Comparison of ENCODE assay signal across 9 cellular contexts in the genomic region with DNA sequence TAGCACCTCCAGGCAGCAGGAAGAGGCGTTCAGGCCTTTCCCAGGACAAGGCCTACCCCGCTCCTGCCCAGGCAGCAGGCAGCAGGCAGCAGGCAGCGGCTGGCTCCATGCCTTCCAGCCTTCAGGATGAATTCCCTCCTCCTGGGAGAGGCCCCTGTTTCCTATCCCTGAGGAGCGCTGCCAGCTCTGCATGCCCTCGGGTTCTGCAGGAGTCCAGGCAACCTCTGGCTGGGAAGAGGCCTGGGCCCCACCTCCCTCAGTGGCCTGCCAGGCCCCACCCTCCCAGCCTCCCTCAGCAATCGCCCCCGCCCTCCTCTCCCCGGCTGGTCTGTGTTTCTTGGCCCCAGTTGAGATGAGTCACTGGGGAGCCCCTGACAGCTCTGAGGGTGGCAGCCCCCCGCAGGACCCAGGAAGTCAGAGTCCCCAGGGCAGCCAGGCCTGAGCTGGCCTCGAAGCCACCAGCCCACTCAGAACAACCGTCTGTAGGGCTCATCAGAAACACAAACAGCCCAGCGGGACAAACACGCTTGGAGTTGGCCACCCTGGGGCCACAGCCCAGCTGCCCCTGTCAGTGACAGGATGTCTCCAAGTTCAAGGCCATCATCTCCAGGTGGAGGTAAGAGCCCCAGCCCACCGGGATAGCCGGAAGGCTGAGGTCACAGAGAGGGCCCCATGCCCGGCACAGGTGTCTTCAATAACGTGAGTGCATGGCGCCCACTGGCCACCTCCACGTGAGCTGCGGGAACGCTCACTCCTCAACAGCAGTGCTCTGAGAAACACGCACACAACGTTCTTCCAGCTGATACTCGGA. TPM values are rescaled to one million over a fixed set of nuclear protein-coding genes. Genes with fewer than 3 reads are reported as not detected.
DNase-seq lines count a peak whose midpoint lies in the region; ATAC-seq and TF ChIP-seq lines count a peak whose summit lies in the region.
"Had no signal": no experiment of that assay in that cellular context is flagged by ENCODE, and none has a peak within 500 bp of the region (broad histone marks: within the 10 kb centered on the region; RNA-seq: fewer than 3 reads in every experiment).

No MANE protein-coding gene starts in this region.

- POLR2A ChIA-PET in MCF 10A (lab: Yijun Ruan, JAX) = interaction anchor here (0.6 to 1.9 kb wide), 12 partner anchors 14 to 1242 kb away, joined by 3 to 5 read pairs (median 3); a partner anchor contains a TSS

- peaks cover 42% of the 10 kb centered on the region for H3K4me1 Mint-ChIP-seq in MCF 10A (ENCODE audit: insufficient read depth, unreplicated experiment)
- H3K4me1 Mint-ChIP-seq: CD4-positive, CD25-positive, alpha-beta regulatory T cell had no signal

- peaks cover 5% of the 10 kb centered on the region for H3K36me3 Mint-ChIP-seq in MCF 10A (ENCODE audit: insufficient read depth, unreplicated experiment)
- H3K36me3 Mint-ChIP-seq: CD4-positive, CD25-positive, alpha-beta regulatory T cell had no signal

- DNase-seq in SHP77 (lab: John Stamatoyannopoulos, UW) = peak; percentile 40 to 67
- DNase-seq in SHP77 treated with DMSO at 0.1 percent for 48 hours (lab: John Stamatoyannopoulos, UW) = no peak
- peak; percentile 98 for DNase-seq in MCF 10A (ENCODE audit: unreplicated experiment)
- DNase-seq in left lung = peak in 1 of 2 donors; percentile 59
- DNase-seq in upper lobe of right lung = no peak
- no peak for DNase-seq in activated gamma-delta T cell (lab: John Stamatoyannopoulos, UW)
- DNase-seq: CD4-positive, CD25-positive, alpha-beta regulatory T cell had no signal

- no peak overlapping the region for H3K4me3 ChIP-seq in left lung
- H3K4me3 ChIP-seq in upper lobe of right lung = no peak overlapping the region

- BruUV-seq in MCF 10A (replicated peaks; lab: Mats Ljungman, UMichigan) = no TSS peak

- no peak for TF ChIP-seq CTCF in MCF 10A (IDR thresholded peaks at IDR 0.05; ENCODE audit: unreplicated experiment)
- TF ChIP-seq CTCF in left lung (IDR thresholded peaks at IDR 0.05) = no peak
- no peak for TF ChIP-seq CTCF in upper lobe of right lung (IDR thresholded peaks at IDR 0.05)

- peaks cover 4 to 9% of the 10 kb centered on the region in 2 donors for H3K4me1 ChIP-seq in left lung
- H3K4me1 ChIP-seq in upper lobe of right lung = peaks cover 5% of the 10 kb centered on the region

- H3K27ac ChIP-seq in left lung (no peak overlapping the region), upper lobe of right lung (no peak overlapping the region)

- H3K4me3 Mint-ChIP-seq in MCF 10A (ENCODE audit: unreplicated experiment) = peak overlapping the region; percentile 25
- H3K4me3 Mint-ChIP-seq: CD4-positive, CD25-positive, alpha-beta regulatory T cell had no signal

- H3K9me3 ChIP-seq in left lung (no peaks in the 10 kb centered on the region), upper lobe of right lung (no peaks in the 10 kb centered on the region)

- CTCF ChIA-PET in MCF 10A (lab: Yijun Ruan, JAX) = interaction anchor here (0.6 to 0.9 kb wide), 4 partner anchors 12 to 102 kb away, joined by 3 to 4 read pairs (median 3); no protein-coding TSS in a partner anchor

- peaks cover 6% of the 10 kb centered on the region for H3K27me3 Mint-ChIP-seq in MCF 10A (ENCODE audit: insufficient read depth, unreplicated experiment)
- H3K27me3 Mint-ChIP-seq: CD4-positive, CD25-positive, alpha-beta regulatory T cell had no signal

- H3K27ac Mint-ChIP-seq in MCF 10A (ENCODE audit: low read depth, unreplicated experiment) = peak overlapping the region; percentile 20

- H3K9me3 Mint-ChIP-seq in MCF 10A (ENCODE audit: unreplicated experiment) = no peaks in the 10 kb centered on the region

- no peaks in the 10 kb centered on the region for H3K27me3 ChIP-seq in left lung
- no peaks in the 10 kb centered on the region for H3K27me3 ChIP-seq in upper lobe of right lung

- ATAC-seq in left lung (peak; percentile 78), upper lobe of right lung (peak; percentile 63), HG03457 (IDR thresholded peaks at IDR 0.05; ENCODE audit: unreplicated experiment) (no peak), HG03342 (IDR thresholded peaks at IDR 0.05; ENCODE audit: unreplicated experiment) (no peak)

- H3K36me3 ChIP-seq in left lung (no peaks in the 10 kb centered on the region), upper lobe of right lung (no peaks in the 10 kb centered on the region)

- intact Hi-C loops in MCF 10A (cut with micrococcal nuclease) = no loop called here
- intact Hi-C loops in left lung (cut with DNase I) = no loop called here
- intact Hi-C loops in upper lobe of right lung (cut with DNase I) = no loop called here

RNA-seq across cellular contexts. Expression of a gene that starts 39.5 kb away (rescaled TPM):
- total RNA-seq in MCF 10A (2022) = not detected in 2 replicates
- total RNA-seq in left lung = 1 to 10 TPM in 1 of 2 donors, under 1 TPM in 1; 0.29 to 9.6 TPM
- not detected for total RNA-seq in upper lobe of right lung
- total RNA-seq: CD4-positive, CD25-positive, alpha-beta regulatory T cell had no signal

Comparison
In these comparisons a context has a peak if more than half of its experiments do, and no peak if none do; other contexts are left out.
1. DNase-seq: peak in SHP77 (2 of 2) and MCF 10A (single experiment); none in SHP77 treated with DMSO at 0.1 percent for 48 hours (single experiment), upper lobe of right lung (single experiment) and activated gamma-delta T cell (single experiment).
2. ATAC-seq: peak in left lung (single experiment) and upper lobe of right lung (single experiment); none in HG03457 (single experiment) and HG03342 (single experiment).